Comparison of ENCODE assay signal across 22 cellular contexts in genomic region chr5:102890133-102890532, GRCh38.
DNase-seq lines count a peak whose midpoint lies in the region; ATAC-seq, FAIRE-seq and TF ChIP-seq lines count a peak whose summit lies in the region.
"Had no signal": no experiment of that assay in that cellular context is flagged by ENCODE, and none has a peak within 500 bp of the region (broad histone marks: within the 10 kb centered on the region; RNA-seq: fewer than 3 reads in every experiment).

No MANE protein-coding gene starts in this region.

- FAIRE-seq in D721Med (lab: Jason Lieb, UNC): peak; percentile 56
- FAIRE-seq: A549, G401.6, GM12892, H54 had no signal

- H3K9me3 ChIP-seq in suprapubic skin: no peaks in the 10 kb centered on the region
- H3K9me3 ChIP-seq: A549, HAP-1 had no signal

- H3K4me3 Mint-ChIP-seq in immature natural killer cell: peak overlapping the region in 3 of 5 donors; percentile 2 to 93 (median 25)
- H3K4me3 Mint-ChIP-seq: CD4-positive, alpha-beta memory T cell; HFFc6 had no signal

- peaks cover 15 to 20% (median 15%) of the 10 kb centered on the region in 3 donors for H3K36me3 Mint-ChIP-seq in immature natural killer cell

- H3K36me3 ChIP-seq in suprapubic skin: no peaks in the 10 kb centered on the region
- H3K36me3 ChIP-seq: HAP-1 had no signal

- no peak overlapping the region for H3K27ac ChIP-seq in suprapubic skin
- H3K27ac ChIP-seq: A549 had no signal

- TF ChIP-seq POLR2A in suprapubic skin (IDR thresholded peaks at IDR 0.05): no peak

- TF ChIP-seq EP300 in suprapubic skin (IDR thresholded peaks at IDR 0.05): no peak

- peaks cover 65 to 83% of the 10 kb centered on the region in 2 donors for H3K4me1 Mint-ChIP-seq in immature natural killer cell

- no peak for DNase-seq in D721Med (ENCODE audit: insufficient read length, low spot score)
- no peak for DNase-seq in immature natural killer cell
- DNase-seq in pons (ENCODE audit: low spot score): no peak
- DNase-seq in suprapubic skin (ENCODE audit: low spot score in 2 of 2): no peak
- DNase-seq: 8988T; ACHN; AML-193; C1 segment of cervical spinal cord; Calu3; CD4-positive, alpha-beta memory T cell; COR-L47; DMS153; DND-41; GOT3; HFFc6 had no signal

- H3K4me1 ChIP-seq in suprapubic skin: no peaks in the 10 kb centered on the region
- H3K4me1 ChIP-seq: A549, HAP-1 had no signal

- peak; percentile 61 for ATAC-seq in SK-N-SH treated with all-trans-retinoic acid at 6 μM for 48 hours
- no peak for ATAC-seq in HG03135 (IDR thresholded peaks at IDR 0.05; ENCODE audit: unreplicated experiment)
- ATAC-seq: A549 had no signal

- H3K9me3 Mint-ChIP-seq in immature natural killer cell: peaks cover 0 to 3% (median 0%) of the 10 kb centered on the region in 6 donors
- H3K9me3 Mint-ChIP-seq: CD4-positive, alpha-beta memory T cell; HFFc6 had no signal

- H3K27me3 Mint-ChIP-seq in immature natural killer cell (ENCODE audit: low read depth in 3 of 3): peaks cover 0 to 1% (median 0%) of the 10 kb centered on the region in 3 donors
- H3K27me3 Mint-ChIP-seq: CD4-positive, alpha-beta memory T cell had no signal

- TF ChIP-seq CTCF in D721Med (IDR thresholded peaks at IDR 0.05; ENCODE audit: insufficient read depth, missing control alignments) (no peak), suprapubic skin (IDR thresholded peaks at IDR 0.05) (no peak)

- 93% methylated on average over 3 of the region's 3 CpGs for WGBS in suprapubic skin

- peak overlapping the region in 5 of 6 donors; percentile 83 to 99 (median 93) for H3K27ac Mint-ChIP-seq in immature natural killer cell
- H3K27ac Mint-ChIP-seq: CD4-positive, alpha-beta memory T cell; HFFc6 had no signal

- H3K4me3 ChIP-seq in suprapubic skin: no peak overlapping the region
- H3K4me3 ChIP-seq: A549, HAP-1 had no signal

- no peaks in the 10 kb centered on the region for H3K27me3 ChIP-seq in suprapubic skin

TF ChIP-seq in SK-N-SH treated with all-trans-retinoic acid at 6 μM for 48 hours, 23 proteins besides CTCF, POLR2A, EP300 and RAD21:
- TF ChIP-seq GLIS3 (CRISPR knock-in tag; IDR thresholded peaks at IDR 0.05) (no peak), SNAI2 (CRISPR knock-in tag; IDR thresholded peaks at IDR 0.05) (peak; percentile 57; the same call in 1 of the 2 replicates), ZC3H10 (CRISPR knock-in tag; IDR thresholded peaks at IDR 0.05) (peak; percentile 89), BACH2 (CRISPR knock-in tag; IDR thresholded peaks at IDR 0.05; ENCODE audit: borderline replicate concordance) (no peak), ISL1 (CRISPR knock-in tag; IDR thresholded peaks at IDR 0.05) (peak; percentile 92), PATZ1 (CRISPR knock-in tag; IDR thresholded peaks at IDR 0.05; ENCODE audit: borderline replicate concordance) (peak; percentile 16; the same call in 1 of the 2 replicates)
